Comparison of ENCODE assay signal across 9 cellular contexts in the genomic region with DNA sequence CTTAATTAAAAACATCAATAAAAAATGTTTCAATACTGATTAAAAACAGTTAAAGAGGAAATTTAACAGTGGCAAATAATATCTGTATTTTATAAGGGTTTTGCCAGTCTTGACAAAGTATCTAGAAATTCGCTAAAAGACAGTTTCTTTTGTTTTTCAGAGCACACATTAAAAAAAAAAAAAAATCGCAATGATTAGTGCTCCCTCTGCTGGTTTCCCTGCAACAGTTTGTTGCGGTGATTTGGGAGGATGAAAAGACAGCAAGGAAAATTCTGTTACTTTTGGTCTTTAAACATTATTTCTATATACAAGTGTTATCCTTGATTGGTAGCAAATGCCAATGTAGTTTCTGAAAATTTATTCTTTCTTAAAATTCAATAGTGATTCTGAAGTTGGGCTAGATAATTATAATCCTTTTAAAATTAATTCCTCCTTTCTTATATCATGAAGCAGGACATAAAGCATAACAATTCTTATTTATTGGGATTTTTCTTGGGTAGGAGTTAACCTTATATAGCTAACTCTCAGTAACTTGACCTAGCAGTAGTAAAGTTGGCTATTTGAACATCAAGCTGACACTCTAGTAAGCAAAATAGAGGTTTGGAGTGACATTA. TPM values are rescaled to one million over a fixed set of nuclear protein-coding genes. Genes with fewer than 3 reads are reported as not detected.
DNase-seq lines count a peak whose midpoint lies in the region; ATAC-seq and TF ChIP-seq lines count a peak whose summit lies in the region.
"Had no signal": no experiment of that assay in that cellular context is flagged by ENCODE, and none has a peak within 500 bp of the region (broad histone marks: within the 10 kb centered on the region; RNA-seq: fewer than 3 reads in every experiment).

No MANE protein-coding gene starts in this region.

- H3K4me1 Mint-ChIP-seq in mesothelial cell of epicardium = peaks cover 45% of the 10 kb centered on the region
- no peaks in the 10 kb centered on the region for H3K4me1 Mint-ChIP-seq in activated T-cell treated with anti-CD3 and anti-CD28 coated beads, Interleukin-2, amount 50 U/mL, for 4 hours (ENCODE audit: low read depth)
- peaks cover 0 to 3% (median 0%) of the 10 kb centered on the region in 7 donors for H3K4me1 Mint-ChIP-seq in naive thymus-derived CD4-positive, alpha-beta T cell

- DNase-seq in GM06990 (ENCODE audit: extremely low read depth, insufficient read length) (no peak), NCI-H146 treated with DMSO at 0.1 percent for 48 hours (lab: John Stamatoyannopoulos, UW; ENCODE audit: unreplicated experiment) (peak; percentile 34), T47D (ENCODE audit: low read depth in 1 of 2, low spot score in 1 of 2) (peak; percentile 17 to 37), mesothelial cell of epicardium (ENCODE audit: low spot score in 2 of 2, unreplicated experiment in 2 of 2) (no peak)
- no peak for DNase-seq in activated T-cell treated with anti-CD3 and anti-CD28 coated beads, Interleukin-2, amount 50 U/mL, for 4 hours
- no peak for DNase-seq in naive thymus-derived CD4-positive, alpha-beta T cell

- H3K27ac ChIP-seq in naive thymus-derived CD4-positive, alpha-beta T cell (ENCODE audit: low read depth, low read length) = no peak overlapping the region
- H3K27ac ChIP-seq: skin epidermis had no signal

- POLR2A ChIA-PET in naive thymus-derived CD4-positive, alpha-beta T cell (lab: Charles Lee) = no interaction called here

- in situ Hi-C loops in T47D (cut with HindIII; ENCODE audit: low pct_unique_long_range_greater_than_20kb, low sequenced_read_pairs) = no loop called here

- H3K27me3 Mint-ChIP-seq in mesothelial cell of epicardium (ENCODE audit: low read depth) = no peaks in the 10 kb centered on the region
- no peaks in the 10 kb centered on the region for H3K27me3 Mint-ChIP-seq in activated T-cell treated with anti-CD3 and anti-CD28 coated beads, Interleukin-2, amount 50 U/mL, for 4 hours (ENCODE audit: low read depth)
- peaks cover 0 to 13% (median 3%) of the 10 kb centered on the region in 5 donors for H3K27me3 Mint-ChIP-seq in naive thymus-derived CD4-positive, alpha-beta T cell

- intact Hi-C loops in naive thymus-derived CD4-positive, alpha-beta T cell (cut with micrococcal nuclease) = loop anchor here in 1 of 2 donors (5.0 kb wide), 1 partner anchor 687 kb away; no protein-coding TSS in a partner anchor

- CTCF ChIA-PET in naive thymus-derived CD4-positive, alpha-beta T cell (lab: Charles Lee) = no interaction called here

- H3K27me3 ChIP-seq in GM06990 (replicated peaks; ENCODE audit: control insufficient read depth, insufficient read depth, low read length) = no peaks in the 10 kb centered on the region
- H3K27me3 ChIP-seq in naive thymus-derived CD4-positive, alpha-beta T cell (ENCODE audit: control insufficient read depth in 2 of 2, insufficient read depth in 2 of 2, low read length in 2 of 2) = no peaks in the 10 kb centered on the region

- no peak overlapping the region for H3K4me3 ChIP-seq in GM06990 (replicated peaks; ENCODE audit: low read depth, low read length)
- H3K4me3 ChIP-seq in naive thymus-derived CD4-positive, alpha-beta T cell (ENCODE audit: low read length) = no peak overlapping the region
- H3K4me3 ChIP-seq: skin epidermis had no signal

- peak; percentile 63 for TF ChIP-seq CTCF in GM06990 (IDR thresholded peaks at IDR 0.05; ENCODE audit: insufficient read depth, low read length, poor library complexity, severe bottlenecking)
- peak; percentile 75 for TF ChIP-seq CTCF in mesothelial cell of epicardium (IDR thresholded peaks at IDR 0.05; ENCODE audit: unreplicated experiment)

- H3K4me3 Mint-ChIP-seq in mesothelial cell of epicardium = no peak overlapping the region
- H3K4me3 Mint-ChIP-seq in activated T-cell treated with anti-CD3 and anti-CD28 coated beads, Interleukin-2, amount 50 U/mL, for 4 hours = no peak overlapping the region
- H3K4me3 Mint-ChIP-seq in naive thymus-derived CD4-positive, alpha-beta T cell = no peak overlapping the region

- no peaks in the 10 kb centered on the region for H3K9me3 ChIP-seq in naive thymus-derived CD4-positive, alpha-beta T cell (ENCODE audit: control insufficient read depth in 2 of 3, low read length in 3 of 3)

- peaks cover 11% of the 10 kb centered on the region for H3K9me3 Mint-ChIP-seq in mesothelial cell of epicardium
- H3K9me3 Mint-ChIP-seq in activated T-cell treated with anti-CD3 and anti-CD28 coated beads, Interleukin-2, amount 50 U/mL, for 4 hours = no peaks in the 10 kb centered on the region
- peaks cover 0 to 2% (median 0%) of the 10 kb centered on the region in 11 donors for H3K9me3 Mint-ChIP-seq in naive thymus-derived CD4-positive, alpha-beta T cell

- no peak overlapping the region for H3K27ac Mint-ChIP-seq in mesothelial cell of epicardium
- no peak overlapping the region for H3K27ac Mint-ChIP-seq in naive thymus-derived CD4-positive, alpha-beta T cell

- H3K4me1 ChIP-seq in naive thymus-derived CD4-positive, alpha-beta T cell (ENCODE audit: control insufficient read depth in 2 of 2, insufficient read depth in 2 of 2, low read length in 2 of 2) = no peaks in the 10 kb centered on the region

- ATAC-seq in activated T-cell treated with anti-CD3 and anti-CD28 coated beads, Interleukin-2, amount 50 U/mL, for 4 hours = no peak
- no peak for ATAC-seq in naive thymus-derived CD4-positive, alpha-beta T cell
- ATAC-seq in GM21381 (IDR thresholded peaks at IDR 0.05; ENCODE audit: unreplicated experiment) (no peak), HG02623 (IDR thresholded peaks at IDR 0.05; ENCODE audit: unreplicated experiment) (no peak)

- no peaks in the 10 kb centered on the region for H3K36me3 ChIP-seq in GM06990 (ENCODE audit: control insufficient read depth, insufficient read depth, low read length)
- H3K36me3 ChIP-seq in naive thymus-derived CD4-positive, alpha-beta T cell (ENCODE audit: control insufficient read depth in 2 of 3, insufficient read depth in 3 of 3, low read length in 3 of 3) = no peaks in the 10 kb centered on the region

- H3K36me3 Mint-ChIP-seq in mesothelial cell of epicardium = no peaks in the 10 kb centered on the region
- no peaks in the 10 kb centered on the region for H3K36me3 Mint-ChIP-seq in activated T-cell treated with anti-CD3 and anti-CD28 coated beads, Interleukin-2, amount 50 U/mL, for 4 hours (ENCODE audit: insufficient read depth)
- H3K36me3 Mint-ChIP-seq in naive thymus-derived CD4-positive, alpha-beta T cell = no peaks in the 10 kb centered on the region

RNA-seq across cellular contexts. Expression of gene SPRY2, which starts 23.1 kb away (rescaled TPM):
- 57.7 to 60.8 TPM (median 59.9 TPM) in 3 replicates for total RNA-seq in mesothelial cell of epicardium
- total RNA-seq in activated T-cell treated with anti-CD3 and anti-CD28 coated beads, Interleukin-2, amount 50 U/mL, for 4 hours = 1 to 10 TPM in 1 of 3 donors, under 1 TPM in 2; 0.33 to 1.8 (median 0.33) TPM
- 1 to 10 TPM in 1 of 5 experiments, under 1 TPM in 2, not detected in 2; 0.13 to 1.2 (median 0.16) TPM for total RNA-seq in naive thymus-derived CD4-positive, alpha-beta T cell
- polyA plus RNA-seq in naive thymus-derived CD4-positive, alpha-beta T cell = not detected

Comparison
In these comparisons a context has a peak if more than half of its experiments do, and no peak if none do; other contexts are left out.
1. DNase-seq: peak in NCI-H146 treated with DMSO at 0.1 percent for 48 hours (single experiment) and T47D (2 of 2); none in GM06990 (single experiment), mesothelial cell of epicardium (0 of 2), activated T-cell treated with anti-CD3 and anti-CD28 coated beads, Interleukin-2, amount 50 U/mL, for 4 hours (single experiment) and naive thymus-derived CD4-positive, alpha-beta T cell (0 of 9).
2. RNA of gene SPRY2, which starts 23.1 kb away (total RNA-seq): 57.7 to 60.8 TPM in mesothelial cell of epicardium; 0.33 to 1.8 TPM in activated T-cell treated with anti-CD3 and anti-CD28 coated beads, Interleukin-2, amount 50 U/mL, for 4 hours and 0.13 to 1.2 TPM in naive thymus-derived CD4-positive, alpha-beta T cell; every median in the first group is over 10 times any median in the second.